9 cellular contexts compared by ENCODE assay signal in genomic region chr12:50017047-50017446, GRCh38. TPM values are rescaled to one million over a fixed set of nuclear protein-coding genes. Genes with fewer than 3 reads are reported as not detected.
DNase-seq lines count a peak whose midpoint lies in the region; ATAC-seq and TF ChIP-seq lines count a peak whose summit lies in the region.
"Had no signal": no experiment of that assay in that cellular context is flagged by ENCODE, and none has a peak within 500 bp of the region (broad histone marks: within the 10 kb centered on the region; RNA-seq: fewer than 3 reads in every experiment).

No MANE protein-coding gene starts in this region.

- TF ChIP-seq CTCF in fibroblast of mammary gland (conservative IDR thresholded peaks at IDR 0.05; ENCODE audit: control insufficient read depth, insufficient read depth, low read depth, low read length) (no peak), GM10266 (IDR thresholded peaks at IDR 0.05; ENCODE audit: control insufficient read depth, insufficient read depth, low read depth, missing control alignments) (no peak)

- peak; percentile 60 for ATAC-seq in Right ventricle myocardium inferior
- ATAC-seq in aorta (ENCODE audit: low FRiP score): peak; percentile 84
- ATAC-seq in HG02623 (IDR thresholded peaks at IDR 0.05; ENCODE audit: unreplicated experiment): no peak
- no peak for ATAC-seq in HG02798 (IDR thresholded peaks at IDR 0.05; ENCODE audit: poor library complexity, unreplicated experiment)

- peaks cover 0 to 17% of the 10 kb centered on the region in 2 donors for H3K4me1 ChIP-seq in muscle layer of duodenum (ENCODE audit: control insufficient read depth in 1 of 2, insufficient read depth in 2 of 2, low read length in 2 of 2)
- no peaks in the 10 kb centered on the region for H3K4me1 ChIP-seq in aorta (ENCODE audit: control insufficient read depth in 1 of 2, insufficient read depth in 2 of 2, low read length in 2 of 2)

- H3K27me3 ChIP-seq in muscle layer of duodenum (ENCODE audit: low read depth, low read length) (no peaks in the 10 kb centered on the region), aorta (ENCODE audit: control insufficient read depth in 1 of 2, insufficient read depth in 2 of 2, low read length in 1 of 2) (no peaks in the 10 kb centered on the region)
- H3K27me3 ChIP-seq: BLaER1 had no signal

- intact Hi-C loops in Right ventricle myocardium inferior (cut with DNase I): no loop called here
- intact Hi-C loops in cardiac septum (cut with DNase I): no loop called here
- intact Hi-C loops in aorta (cut with DNase I): no loop called here

- H3K36me3 ChIP-seq in muscle layer of duodenum (ENCODE audit: control insufficient read depth in 1 of 2, insufficient read depth in 2 of 2, low read length in 2 of 2) (no peaks in the 10 kb centered on the region), aorta (ENCODE audit: control insufficient read depth in 1 of 2, insufficient read depth in 2 of 2, low read length in 1 of 2) (peaks cover 0 to 2% of the 10 kb centered on the region in 2 donors)

- H3K27ac ChIP-seq in muscle layer of duodenum (ENCODE audit: low read length) (peak overlapping the region; percentile 84), aorta (ENCODE audit: low read depth in 1 of 2, low read length in 2 of 2) (no peak overlapping the region)
- H3K27ac ChIP-seq: BLaER1 had no signal

- no peak overlapping the region for H3K4me3 ChIP-seq in fibroblast of mammary gland (ENCODE audit: control insufficient read depth, low read depth, low read length)
- no peak overlapping the region for H3K4me3 ChIP-seq in muscle layer of duodenum (ENCODE audit: low read depth in 1 of 2, low read length in 2 of 2)
- no peak overlapping the region for H3K4me3 ChIP-seq in aorta (ENCODE audit: low read length in 2 of 2)
- H3K4me3 ChIP-seq: BLaER1 had no signal

- DNase-seq in Right ventricle myocardium inferior (ENCODE audit: missing footprints): no peak
- DNase-seq in cardiac septum (ENCODE audit: low spot score): no peak
- DNase-seq in fibroblast of mammary gland (ENCODE audit: low read depth): peak; percentile 96
- peak in 1 of 2 donors; percentile 80 for DNase-seq in aorta
- DNase-seq in GM10266 (ENCODE audit: extremely low spot score): no peak

- H3K9me3 ChIP-seq in muscle layer of duodenum (ENCODE audit: control insufficient read depth in 1 of 2, low read length in 2 of 2) (no peaks in the 10 kb centered on the region), aorta (ENCODE audit: control insufficient read depth, low read length) (no peaks in the 10 kb centered on the region)
- H3K9me3 ChIP-seq: BLaER1 had no signal

- 4 to 8% methylated on average over 5 of the region's 5 CpGs for WGBS in aorta, 2 donors

RNA-seq across cellular contexts. Expression of gene RACGAP1, which starts 8.2 kb away (rescaled TPM):
- total RNA-seq in Right ventricle myocardium inferior (7.3 TPM), cardiac septum (2.6 TPM), aorta (10 to 100 TPM in 1 of 2 donors, 1 to 10 TPM in 1; 8.0 to 10.1 TPM)
- polyA plus RNA-seq in aorta: 1 to 10 TPM; 4.6 to 7.9 TPM

RNA-seq across cellular contexts. Expression of gene ASIC1, which starts 40.3 kb away (rescaled TPM):
- 2.2 TPM for total RNA-seq in Right ventricle myocardium inferior
- 0.30 TPM for total RNA-seq in cardiac septum
- total RNA-seq in aorta: 1 to 10 TPM in 1 of 2 donors, under 1 TPM in 1; 0.39 to 5.8 TPM
- polyA plus RNA-seq in aorta: 1 to 10 TPM in 1 of 2 donors, not detected in 1; 1.2 TPM

RNA-seq across cellular contexts. Expression of gene AQP6, which starts 44.3 kb away (rescaled TPM):
- total RNA-seq in Right ventricle myocardium inferior (not detected), cardiac septum (not detected), aorta (under 1 TPM in 1 of 2 donors, not detected in 1; 0.39 TPM)
- polyA plus RNA-seq in aorta: not detected

RNA-seq across cellular contexts. Expression of gene AQP5, which starts 55.4 kb away (rescaled TPM):
- 0.81 TPM for total RNA-seq in Right ventricle myocardium inferior
- total RNA-seq in cardiac septum: not detected
- total RNA-seq in aorta: 1 to 10 TPM in 1 of 2 donors, not detected in 1; 1.2 TPM
- under 1 TPM in 1 of 2 donors, not detected in 1; 0.08 TPM for polyA plus RNA-seq in aorta

Comparison
In these comparisons a context has a peak if more than half of its experiments do, and no peak if none do; other contexts are left out.
1. ATAC-seq: peak in Right ventricle myocardium inferior (single experiment) and aorta (single experiment); none in HG02623 (single experiment) and HG02798 (single experiment).